ENCODE assay signal across 21 cellular contexts in genomic region chr13:48644141-48644540, GRCh38. TPM values are rescaled to one million over a fixed set of nuclear protein-coding genes. Genes with fewer than 3 reads are reported as not detected.
A peak's percentile ranks its signal among the peaks of the same experiment; 100 is the strongest.
DNase-seq lines count a peak whose midpoint lies in the region; TF ChIP-seq lines count a peak whose summit lies in the region.
"Had no signal": no experiment of that assay in that cellular context is flagged by ENCODE, and none has a peak within 500 bp of the region (broad histone marks: within the 10 kb centered on the region; RNA-seq: fewer than 3 reads in every experiment).

No MANE protein-coding gene starts in this region.

- H3K9me3 ChIP-seq in mesenchymal stem cell (ENCODE audit: control insufficient read depth, low read length) (no peaks in the 10 kb centered on the region), trophoblast cell (ENCODE audit: insufficient read depth, low read depth, low read length) (peaks cover 2% of the 10 kb centered on the region)
- H3K9me3 ChIP-seq: Caco-2 had no signal

- no peaks in the 10 kb centered on the region for H3K9me3 Mint-ChIP-seq in MCF 10A (ENCODE audit: unreplicated experiment)
- H3K9me3 Mint-ChIP-seq: CD4-positive, alpha-beta T cell; H9 had no signal

- CTCF ChIA-PET in MCF 10A (lab: Yijun Ruan, JAX) = interaction anchor here (0.8 kb wide), 1 partner anchor 125 kb away, joined by 3 read pairs; no protein-coding TSS in a partner anchor

- WGBS in mesenchymal stem cell = 66% methylated on average over 4 of the region's 5 CpGs
- no CpG with 5 or more reads among the region's 5 CpGs for WGBS in trophoblast cell (ENCODE audit: extremely low coverage, insufficient coverage, insufficient read length)

- H3K14ac ChIP-seq in mesenchymal stem cell (ENCODE audit: low read length in 2 of 2) = no peak overlapping the region
- H3K14ac ChIP-seq in trophoblast cell (ENCODE audit: low read length) = no peak overlapping the region

- POLR2A ChIA-PET in MCF 10A (lab: Yijun Ruan, JAX) = no interaction called here

- H3K4me1 Mint-ChIP-seq in MCF 10A (ENCODE audit: insufficient read depth, unreplicated experiment) = no peaks in the 10 kb centered on the region

- no peak for TF ChIP-seq CTCF in MCF 10A (IDR thresholded peaks at IDR 0.05; ENCODE audit: unreplicated experiment)

- H2AK5ac ChIP-seq in mesenchymal stem cell (ENCODE audit: low read length, severe bottlenecking) (no peak overlapping the region), trophoblast cell (ENCODE audit: low read length) (no peak overlapping the region)

- no peak overlapping the region for H3K4ac ChIP-seq in mesenchymal stem cell (ENCODE audit: low read depth in 1 of 2, low read length in 2 of 2)
- H3K4ac ChIP-seq in trophoblast cell (ENCODE audit: low read depth, low read length) = no peak overlapping the region

- no peak overlapping the region for H2BK15ac ChIP-seq in mesenchymal stem cell (ENCODE audit: low read depth, poor library complexity, severe bottlenecking)

- H2AFZ ChIP-seq in mesenchymal stem cell (ENCODE audit: low read depth, low read length) = peak overlapping the region; percentile 19
- no peak overlapping the region for H2AFZ ChIP-seq in trophoblast cell (ENCODE audit: insufficient read depth, low read length, poor library complexity)

- peak; percentile 75 for DNase-seq in ELF-1 (ENCODE audit: low read depth, low spot score)
- peak; percentile 59 for DNase-seq in SK-MEL-5 (ENCODE audit: low read depth, low spot score)
- no peak for DNase-seq in mesenchymal stem cell
- no peak for DNase-seq in trophoblast cell
- DNase-seq in MCF 10A (ENCODE audit: unreplicated experiment) = no peak
- DNase-seq in DMS 273 treated with DMSO at 0.1 percent for 48 hours (lab: John Stamatoyannopoulos, UW) = no peak
- DNase-seq in cortex of kidney (lab: John Stamatoyannopoulos, UW) = no peak
- DNase-seq: Caco-2; CD4-positive, alpha-beta T cell; DMS153; DMS79; GF-D8; GOT3; H9; IMR-90 had no signal

- H3K4me2 ChIP-seq in mesenchymal stem cell (ENCODE audit: low read length, poor library complexity, severe bottlenecking) (no peak overlapping the region), trophoblast cell (ENCODE audit: low read length) (no peak overlapping the region)

- H3K4me1 ChIP-seq in mesenchymal stem cell (ENCODE audit: control insufficient read depth, insufficient read depth, low read depth, low read length) = no peaks in the 10 kb centered on the region
- peaks cover 2% of the 10 kb centered on the region in 2 experiments for H3K4me1 ChIP-seq in trophoblast cell (ENCODE audit: control insufficient read depth in 1 of 2, insufficient read depth in 2 of 2, low read length in 2 of 2)
- H3K4me1 ChIP-seq: Caco-2 had no signal

- H3K36me3 ChIP-seq in mesenchymal stem cell (ENCODE audit: control insufficient read depth in 1 of 2, insufficient read depth in 2 of 2, low read depth in 1 of 2, low read length in 2 of 2) (no peaks in the 10 kb centered on the region), trophoblast cell (ENCODE audit: control insufficient read depth in 1 of 2, insufficient read depth in 2 of 2, low read length in 2 of 2) (no peaks in the 10 kb centered on the region)

- H4K8ac ChIP-seq in mesenchymal stem cell (ENCODE audit: low read length) = no peak overlapping the region
- no peak overlapping the region for H4K8ac ChIP-seq in trophoblast cell (ENCODE audit: low read depth, low read length)

- H2BK120ac ChIP-seq in mesenchymal stem cell (ENCODE audit: low read depth, low read length) (no peak overlapping the region), trophoblast cell (ENCODE audit: insufficient read depth, low read length, poor library complexity) (no peak overlapping the region)

- peak overlapping the region in 1 of 2 experiments; percentile 39 for H2BK12ac ChIP-seq in mesenchymal stem cell (ENCODE audit: low read length in 2 of 2)
- no peak overlapping the region for H2BK12ac ChIP-seq in trophoblast cell (ENCODE audit: low read length)

- no peak overlapping the region for H2BK5ac ChIP-seq in mesenchymal stem cell (ENCODE audit: low read depth, low read length, poor library complexity, severe bottlenecking)
- H2BK5ac ChIP-seq in trophoblast cell (ENCODE audit: low read depth, low read length, poor library complexity) = no peak overlapping the region

- no peak overlapping the region for H3K27ac Mint-ChIP-seq in MCF 10A (ENCODE audit: low read depth, unreplicated experiment)
- H3K27ac Mint-ChIP-seq: CD4-positive, alpha-beta T cell; H9 had no signal

- H3K18ac ChIP-seq in mesenchymal stem cell (ENCODE audit: low read depth in 1 of 2, low read length in 2 of 2) (no peak overlapping the region), trophoblast cell (ENCODE audit: low read length) (no peak overlapping the region)

- H4K91ac ChIP-seq in mesenchymal stem cell (ENCODE audit: low read length) (no peak overlapping the region), trophoblast cell (ENCODE audit: low read depth, low read length) (peak overlapping the region; percentile 30)

- BruUV-seq in MCF 10A (replicated peaks; lab: Mats Ljungman, UMichigan) = no TSS peak

- H3K79me2 ChIP-seq in trophoblast cell (ENCODE audit: control insufficient read depth, insufficient read depth, low read length, poor library complexity) = no peaks in the 10 kb centered on the region

- H3K4me3 ChIP-seq in mesenchymal stem cell (ENCODE audit: insufficient read depth in 1 of 2, low read depth in 1 of 2, low read length in 2 of 2) = no peak overlapping the region
- H3K4me3 ChIP-seq in trophoblast cell (ENCODE audit: low read depth, low read length) = no peak overlapping the region
- H3K4me3 ChIP-seq: GM12878, K562 had no signal

- intact Hi-C loops in MCF 10A (cut with micrococcal nuclease) = no loop called here

- H3K36me3 Mint-ChIP-seq in MCF 10A (ENCODE audit: insufficient read depth, unreplicated experiment) = no peaks in the 10 kb centered on the region

- no peak overlapping the region for H3K23ac ChIP-seq in mesenchymal stem cell (ENCODE audit: low read length in 2 of 2)
- no peak overlapping the region for H3K23ac ChIP-seq in trophoblast cell (ENCODE audit: low read length)

- in situ Hi-C loops in SK-MEL-5 (cut with HindIII; ENCODE audit: low pct_unique_long_range_greater_than_20kb, low sequenced_read_pairs) = no loop called here

- H3K27me3 Mint-ChIP-seq in MCF 10A (ENCODE audit: insufficient read depth, unreplicated experiment) = peaks cover 30% of the 10 kb centered on the region

- H3K79me1 ChIP-seq in mesenchymal stem cell (replicated peaks; ENCODE audit: low read length, poor library complexity, severe bottlenecking) (no peaks in the 10 kb centered on the region), trophoblast cell (ENCODE audit: low read length) (peaks cover 3% of the 10 kb centered on the region)

- H3K27me3 ChIP-seq in mesenchymal stem cell (ENCODE audit: control insufficient read depth in 1 of 2, insufficient read depth in 1 of 2, low read length in 2 of 2) (peaks cover 3 to 35% of the 10 kb centered on the region in 2 experiments), trophoblast cell (ENCODE audit: insufficient read depth, low read length) (no peaks in the 10 kb centered on the region)

- H3K27ac ChIP-seq in mesenchymal stem cell (ENCODE audit: low read length, poor library complexity, severe bottlenecking) (no peak overlapping the region), trophoblast cell (ENCODE audit: low read depth, low read length) (no peak overlapping the region)
- H3K27ac ChIP-seq: C4-2B had no signal

- H3K9ac ChIP-seq in mesenchymal stem cell (ENCODE audit: low read length) (no peak overlapping the region), trophoblast cell (ENCODE audit: low read length) (no peak overlapping the region)

- no peak overlapping the region for H4K12ac ChIP-seq in trophoblast cell (ENCODE audit: low read depth, low read length)

- no peak overlapping the region for H3K4me3 Mint-ChIP-seq in MCF 10A (ENCODE audit: unreplicated experiment)
- H3K4me3 Mint-ChIP-seq: CD4-positive, alpha-beta T cell; H9 had no signal

RNA-seq across cellular contexts. Expression of gene CYSLTR2, which starts 9.6 kb away (rescaled TPM):
- total RNA-seq in SK-MEL-5 (2014; rRNA removed; shearing (Covaris generic)) = 19.3 and 23.6 TPM in 2 replicates
- polyA plus RNA-seq in SK-MEL-5 (2015; cell fraction: cytosol; rRNA removed) = 4.7 and 7.5 TPM in 2 replicates
- polyA plus RNA-seq in SK-MEL-5 (2015; cell fraction: nucleus; rRNA removed) = 7.8 and 11.2 TPM in 2 replicates
- polyA plus RNA-seq in mesenchymal stem cell (2013, experiment 1 of 2) = 2.1 TPM
- 2.1 TPM for polyA plus RNA-seq in mesenchymal stem cell (2013, experiment 2 of 2)
- polyA plus RNA-seq in trophoblast cell (2013) = 9.4 and 10.1 TPM in 2 replicates
- total RNA-seq in MCF 10A (2022) = not detected in 2 replicates
- total RNA-seq: A172, Caco-2, Daoy, H9, IMR-90, K562 had no signal
- polyA plus RNA-seq: BJ, IMR-90, K562 had no signal

Comparison
In these comparisons a context has a peak if more than half of its experiments do, and no peak if none do; other contexts are left out.
1. DNase-seq: peak in ELF-1 (single experiment) and SK-MEL-5 (single experiment); none in mesenchymal stem cell (single experiment), trophoblast cell (0 of 2), MCF 10A (single experiment), DMS 273 treated with DMSO at 0.1 percent for 48 hours (single experiment) and cortex of kidney (single experiment).
2. RNA of gene CYSLTR2, which starts 9.6 kb away (total RNA-seq): 19.3 to 23.6 TPM in SK-MEL-5; not detected in MCF 10A; every median in the first group is over 10 times any median in the second.